ENCODE assay signal across 8 cellular contexts in genomic region chr11:65652511-65653228, GRCh38. TPM values are rescaled to one million over a fixed set of nuclear protein-coding genes. Genes with fewer than 3 reads are reported as not detected.
DNase-seq lines count a peak whose midpoint lies in the region; ATAC-seq and TF ChIP-seq lines count a peak whose summit lies in the region.

No MANE protein-coding gene starts in this region.

- H3K27me3 Mint-ChIP-seq in activated CD4-positive, alpha-beta T cell treated with anti-CD3 and anti-CD28 coated beads, Interleukin-2, amount 10 ng/mL, durations not matched to agents 24 days and 14 days, result no peaks in the 10 kb centered on the region

- H3K4me3 Mint-ChIP-seq in activated CD4-positive, alpha-beta T cell treated with anti-CD3 and anti-CD28 coated beads, Interleukin-2, amount 10 ng/mL, durations not matched to agents 24 days and 14 days, result peak overlapping the region; percentile 86

- POLR2A ChIA-PET in BJ (lab: Charles Lee), result interaction anchor here (0.6 to 1.2 kb wide), 6 partner anchors 11 to 279 kb away, joined by 3 to 12 read pairs (median 4); partner anchors contain the start of genes FIBP and SIPA1

- no peaks in the 10 kb centered on the region for H3K27me3 ChIP-seq in BJ (ENCODE audit: control insufficient read depth, insufficient read depth, low read length)

- peaks cover 64% of the 10 kb centered on the region for H3K36me3 Mint-ChIP-seq in activated CD4-positive, alpha-beta T cell treated with anti-CD3 and anti-CD28 coated beads, Interleukin-2, amount 10 ng/mL, durations not matched to agents 24 days and 14 days (ENCODE audit: low read depth)

- TF ChIP-seq CTCF in BJ (IDR thresholded peaks at IDR 0.05; ENCODE audit: insufficient read depth, low read depth, low read length) (no peak), coronary artery (IDR thresholded peaks at IDR 0.05) (no peak)

- CTCF ChIA-PET in BJ (lab: Yijun Ruan, JAX), result interaction anchor here (1.2 to 1.9 kb wide), 6 partner anchors 10 to 236 kb away, joined by 3 to 5 read pairs (median 4); partner anchors contain the start of genes FIBP, KAT5, MUS81 and RELA

- peak; percentile 70 for ATAC-seq in HG03442 (IDR thresholded peaks at IDR 0.05; ENCODE audit: unreplicated experiment)
- ATAC-seq in left lobe of liver, result peak; percentile 83

- no peaks in the 10 kb centered on the region for H3K9me3 Mint-ChIP-seq in activated CD4-positive, alpha-beta T cell treated with anti-CD3 and anti-CD28 coated beads, Interleukin-2, amount 10 ng/mL, durations not matched to agents 24 days and 14 days

- H3K27ac Mint-ChIP-seq in activated CD4-positive, alpha-beta T cell treated with anti-CD3 and anti-CD28 coated beads, Interleukin-2, amount 10 ng/mL, durations not matched to agents 24 days and 14 days, result peak overlapping the region; percentile 94

- H3K36me3 ChIP-seq in BJ (ENCODE audit: control insufficient read depth, insufficient read depth, low read length), result peaks cover 43% of the 10 kb centered on the region

- intact Hi-C loops in activated CD4-positive, alpha-beta T cell treated with anti-CD3 and anti-CD28 coated beads, Interleukin-2, amount 10 ng/mL, durations not matched to agents 24 days and 14 days (cut with micrococcal nuclease), result loop anchor here (1.0 to 10.0 kb wide), 5 partner anchors 11 to 1612 kb away; partner anchors contain the start of genes FAM89B, GRK2, PCNX3 and SIPA1

- peak overlapping the region; percentile 92 to 99 for H3K27ac ChIP-seq in coronary artery

- DNase-seq in BJ (ENCODE audit: low read depth) (peak; percentile 66), GM19240 (ENCODE audit: insufficient read length, low spot score) (peak; percentile 100), NCI-H526 (lab: John Stamatoyannopoulos, UW) (peak; percentile 76 to 96), coronary artery (ENCODE audit: low spot score) (peak; percentile 96), left lobe of liver (ENCODE audit: low spot score) (peak; percentile 96)
- DNase-seq in activated CD4-positive, alpha-beta T cell treated with anti-CD3 and anti-CD28 coated beads, Interleukin-2, amount 10 ng/mL, durations not matched to agents 24 days and 14 days, result peak; percentile 99
- DNase-seq in stimulated activated CD4-positive, alpha-beta T cell treated with anti-CD3 and anti-CD28 coated beads, Interleukin-2, amount 100 ng/mL, for 24 hours, result peak; percentile 96 to 98

- H3K4me1 Mint-ChIP-seq in activated CD4-positive, alpha-beta T cell treated with anti-CD3 and anti-CD28 coated beads, Interleukin-2, amount 10 ng/mL, durations not matched to agents 24 days and 14 days, result peaks cover 33% of the 10 kb centered on the region

- H3K4me3 ChIP-seq in BJ (ENCODE audit: low read depth, low read length) (peak overlapping the region; percentile 47), coronary artery (peak overlapping the region; percentile 76)

RNA-seq across cellular contexts. Expression of gene RELA, which starts 10.0 kb away (rescaled TPM):
- 27.6 and 46.2 TPM in 2 replicates for polyA plus RNA-seq in BJ (2011; rRNA removed)
- 31.1 and 36.4 TPM in 2 replicates for polyA minus RNA-seq in BJ (2011; rRNA and poly(A)+ RNA removed)
- 95.7 and 98.2 TPM in 2 replicates for total RNA-seq in activated CD4-positive, alpha-beta T cell treated with anti-CD3 and anti-CD28 coated beads, Interleukin-2, amount 10 ng/mL, durations not matched to agents 24 days and 14 days
- total RNA-seq in left lobe of liver, result 34.3 TPM

RNA-seq across cellular contexts. Expression of gene SIPA1, which starts 14.8 kb away (rescaled TPM):
- polyA plus RNA-seq in BJ (2011; rRNA removed), result 13.4 and 21.6 TPM in 2 replicates
- polyA minus RNA-seq in BJ (2011; rRNA and poly(A)+ RNA removed), result 19.5 and 34.3 TPM in 2 replicates
- 118 and 125 TPM in 2 replicates for total RNA-seq in activated CD4-positive, alpha-beta T cell treated with anti-CD3 and anti-CD28 coated beads, Interleukin-2, amount 10 ng/mL, durations not matched to agents 24 days and 14 days
- total RNA-seq in left lobe of liver, result 29.5 TPM

RNA-seq across cellular contexts. Expression of gene PCNX3, which starts 37.1 kb away (rescaled TPM):
- polyA plus RNA-seq in BJ (2011; rRNA removed), result 9.8 and 19.7 TPM in 2 replicates
- polyA minus RNA-seq in BJ (2011; rRNA and poly(A)+ RNA removed), result 25.0 and 25.7 TPM in 2 replicates
- total RNA-seq in activated CD4-positive, alpha-beta T cell treated with anti-CD3 and anti-CD28 coated beads, Interleukin-2, amount 10 ng/mL, durations not matched to agents 24 days and 14 days, result 52.0 and 55.1 TPM in 2 replicates
- total RNA-seq in left lobe of liver, result 16.8 TPM

RNA-seq across cellular contexts. Expression of gene MAP3K11, which starts 38.6 kb away (rescaled TPM):
- polyA plus RNA-seq in BJ (2011; rRNA removed), result 11.7 and 18.1 TPM in 2 replicates
- 14.3 and 18.0 TPM in 2 replicates for polyA minus RNA-seq in BJ (2011; rRNA and poly(A)+ RNA removed)
- 89.1 and 90.7 TPM in 2 replicates for total RNA-seq in activated CD4-positive, alpha-beta T cell treated with anti-CD3 and anti-CD28 coated beads, Interleukin-2, amount 10 ng/mL, durations not matched to agents 24 days and 14 days
- 85.4 TPM for total RNA-seq in left lobe of liver

RNA-seq across cellular contexts. Expression of gene KCNK7, which starts 57.1 kb away (rescaled TPM):
- 0.06 and 0.07 TPM in 2 replicates for polyA plus RNA-seq in BJ (2011; rRNA removed)
- polyA minus RNA-seq in BJ (2011; rRNA and poly(A)+ RNA removed), result not detected in 2 replicates
- total RNA-seq in activated CD4-positive, alpha-beta T cell treated with anti-CD3 and anti-CD28 coated beads, Interleukin-2, amount 10 ng/mL, durations not matched to agents 24 days and 14 days, result 0.69 and 1.3 TPM in 2 replicates
- not detected for total RNA-seq in left lobe of liver

Comparison
In these comparisons a context has a peak if more than half of its experiments do, and no peak if none do; other contexts are left out.
1. Peak in every context shown above with its lines: DNase-seq, ATAC-seq, H3K4me3 ChIP-seq and H3K27ac ChIP-seq.